In the genomic region with DNA sequence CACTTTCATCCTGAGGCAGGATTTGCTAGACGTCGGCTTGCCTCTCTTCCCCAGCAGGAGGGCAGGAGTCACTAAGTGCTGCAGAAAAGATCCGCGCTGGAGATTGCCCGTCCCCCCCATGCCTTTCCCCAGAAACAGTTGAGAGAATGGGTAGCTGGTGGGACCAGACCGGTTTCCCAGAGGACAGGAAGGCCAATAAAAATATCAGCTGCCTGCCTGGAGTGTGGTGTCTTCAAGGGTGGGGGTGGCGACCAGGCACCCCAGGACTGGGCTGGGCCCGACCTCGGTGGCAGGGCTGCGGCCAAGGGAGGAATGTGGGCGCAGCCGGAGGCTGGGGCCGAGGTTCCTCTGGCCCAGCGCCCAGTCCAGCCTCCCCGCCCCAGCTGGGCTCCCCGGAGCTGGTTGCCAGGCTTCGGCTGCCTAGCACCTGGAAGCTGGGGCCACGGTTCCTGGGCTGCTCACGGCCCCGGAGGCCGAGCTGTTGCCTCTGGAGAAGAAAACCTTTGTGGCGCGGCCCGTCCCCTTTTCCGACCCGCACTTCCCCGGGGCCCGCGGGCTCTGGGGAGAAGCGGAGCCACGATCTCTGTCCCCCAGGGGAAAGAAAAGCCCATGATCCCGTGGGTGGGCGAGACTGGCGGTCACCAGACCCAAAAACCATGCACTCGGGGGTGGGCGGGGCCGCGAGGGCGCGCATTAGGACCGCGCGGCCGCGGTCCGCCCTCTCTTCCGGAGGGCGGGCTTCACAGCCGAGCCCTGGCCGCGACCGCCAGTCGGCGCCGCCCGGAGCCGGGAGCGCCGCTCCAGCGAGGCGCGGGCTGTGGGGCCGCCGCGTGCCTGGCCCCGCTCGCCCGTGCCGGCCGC, we compare ENCODE assay signal across 8 cellular contexts. TPM values are rescaled to one million over a fixed set of nuclear protein-coding genes. Genes with fewer than 3 reads are reported as not detected.
A peak's percentile ranks its signal among the peaks of the same experiment; 100 is the strongest.
DNase-seq lines count a peak whose midpoint lies in the region; ATAC-seq and TF ChIP-seq lines count a peak whose summit lies in the region.

A gene with protein sequence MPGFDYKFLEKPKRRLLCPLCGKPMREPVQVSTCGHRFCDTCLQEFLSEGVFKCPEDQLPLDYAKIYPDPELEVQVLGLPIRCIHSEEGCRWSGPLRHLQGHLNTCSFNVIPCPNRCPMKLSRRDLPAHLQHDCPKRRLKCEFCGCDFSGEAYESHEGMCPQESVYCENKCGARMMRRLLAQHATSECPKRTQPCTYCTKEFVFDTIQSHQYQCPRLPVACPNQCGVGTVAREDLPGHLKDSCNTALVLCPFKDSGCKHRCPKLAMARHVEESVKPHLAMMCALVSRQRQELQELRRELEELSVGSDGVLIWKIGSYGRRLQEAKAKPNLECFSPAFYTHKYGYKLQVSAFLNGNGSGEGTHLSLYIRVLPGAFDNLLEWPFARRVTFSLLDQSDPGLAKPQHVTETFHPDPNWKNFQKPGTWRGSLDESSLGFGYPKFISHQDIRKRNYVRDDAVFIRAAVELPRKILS (plus strand): TSS at position 769 of the 861 bp plus-strand sequence. CDS start 102 bp downstream, outside the sequence.

- peak in 1 of 2 experiments; percentile 19; a peak in 1 of 4 replicates for TF ChIP-seq CTCF in GM23338 (conservative IDR thresholded peaks at IDR 0.05; ENCODE audit: low read depth in 2 of 2)
- TF ChIP-seq CTCF in LNCaP clone FGC (IDR thresholded peaks at IDR 0.05; ENCODE audit: control insufficient read depth, extremely low read depth, insufficient read depth): peak; percentile 42
- peak; percentile 51 for TF ChIP-seq CTCF in foreskin keratinocyte (conservative IDR thresholded peaks at IDR 0.05)
- peak; percentile 21 for TF ChIP-seq CTCF in neural crest cell (conservative IDR thresholded peaks at IDR 0.05)

- DNase-seq in EH (ENCODE audit: low read depth) (peak; percentile 96), GM23338 (ENCODE audit: low spot score) (peak; percentile 91), LNCaP clone FGC (ENCODE audit: low read depth) (peak; percentile 79), SHP77 treated with DMSO at 0.1 percent for 48 hours (lab: John Stamatoyannopoulos, UW) (peak; percentile 57), foreskin keratinocyte (peak in 1 of 2 donors; percentile 80), neural crest cell (ENCODE audit: low read depth, low spot score) (peak; percentile 69)
- DNase-seq in activated naive CD4-positive, alpha-beta T cell (lab: John Stamatoyannopoulos, UW): peak; percentile 30 to 68 (median 43)

- ATAC-seq in GM23338 (peak; percentile 45), foreskin keratinocyte (peak; percentile 52)

- peaks cover 8% of the 10 kb centered on the region; the same call in 1 of the 2 replicates for H4K20me1 ChIP-seq in GM23338 (replicated peaks; ENCODE audit: insufficient read depth)

- H3K27ac ChIP-seq in GM23338 (ENCODE audit: low read depth) (peak within 1 kb of the TSS; percentile 99), foreskin keratinocyte (peak within 1 kb of the TSS; percentile 94), temporal lobe (ENCODE audit: low read depth, low read length) (peak within 1 kb of the TSS; percentile 98)

- H3K4me3 Mint-ChIP-seq in GM23338 (peak within 1 kb of the TSS; percentile 91), neural crest cell (peak within 1 kb of the TSS; percentile 99)

- peak within 1 kb of the TSS; percentile 93 for H3K4me3 ChIP-seq in GM23338
- H3K4me3 ChIP-seq in LNCaP clone FGC (ENCODE audit: low read depth, low read length): peak within 1 kb of the TSS; percentile 89

- H3K27me3 ChIP-seq in GM23338 (ENCODE audit: insufficient read depth) (no peaks in the 10 kb centered on the region), foreskin keratinocyte (no peaks in the 10 kb centered on the region)

- peak within 1 kb of the TSS; percentile 96 for H3K4me2 ChIP-seq in GM23338

- no peak within 1 kb of the TSS for H2AFZ ChIP-seq in GM23338

- no peaks in the 10 kb centered on the region for H3K9me2 ChIP-seq in GM23338 (ENCODE audit: insufficient read depth)

- H3K4me1 ChIP-seq in GM23338 (ENCODE audit: insufficient read depth) (peaks cover 32% of the 10 kb centered on the region), foreskin keratinocyte (peaks cover 16% of the 10 kb centered on the region)

- H3K9me3 Mint-ChIP-seq in GM23338 (no peaks in the 10 kb centered on the region), neural crest cell (no peaks in the 10 kb centered on the region)

- peaks cover 10% of the 10 kb centered on the region; the same call in 1 of the 2 replicates for H3K36me3 ChIP-seq in GM23338 (ENCODE audit: insufficient read depth)

- H3K27me3 Mint-ChIP-seq in GM23338 (ENCODE audit: insufficient read depth, low read depth, poor library complexity): peaks cover 41% of the 10 kb centered on the region
- peaks cover 6% of the 10 kb centered on the region for H3K27me3 Mint-ChIP-seq in neural crest cell (ENCODE audit: low read depth)

- peaks cover 32% of the 10 kb centered on the region for H3K79me2 ChIP-seq in GM23338 (replicated peaks; ENCODE audit: insufficient read depth)

- H3F3A ChIP-seq in GM23338 (replicated peaks; ENCODE audit: low read depth): peaks cover 33% of the 10 kb centered on the region

- H3K4me1 Mint-ChIP-seq in GM23338 (peaks cover 31% of the 10 kb centered on the region), neural crest cell (peaks cover 26% of the 10 kb centered on the region)

- H3K27ac Mint-ChIP-seq in GM23338 (peak within 1 kb of the TSS; percentile 98), neural crest cell (ENCODE audit: unreplicated experiment) (peak within 1 kb of the TSS; percentile 98)

- H3K36me3 Mint-ChIP-seq in GM23338 (ENCODE audit: low read depth) (peaks cover 49% of the 10 kb centered on the region), neural crest cell (ENCODE audit: low read depth) (peaks cover 5% of the 10 kb centered on the region)

TF ChIP-seq in GM23338, 12 proteins besides CTCF, POLR2A, EP300 and RAD21:
- TF ChIP-seq CREB1 (CRISPR knock-in tag; IDR thresholded peaks at IDR 0.05; ENCODE audit: low read depth) (peak; percentile 19; the same call in 1 of the 2 replicates), POLR2AphosphoS5 (IDR thresholded peaks at IDR 0.05; ENCODE audit: low read depth) (peak; percentile 38)
- TF ChIP-seq, protein P1, sequence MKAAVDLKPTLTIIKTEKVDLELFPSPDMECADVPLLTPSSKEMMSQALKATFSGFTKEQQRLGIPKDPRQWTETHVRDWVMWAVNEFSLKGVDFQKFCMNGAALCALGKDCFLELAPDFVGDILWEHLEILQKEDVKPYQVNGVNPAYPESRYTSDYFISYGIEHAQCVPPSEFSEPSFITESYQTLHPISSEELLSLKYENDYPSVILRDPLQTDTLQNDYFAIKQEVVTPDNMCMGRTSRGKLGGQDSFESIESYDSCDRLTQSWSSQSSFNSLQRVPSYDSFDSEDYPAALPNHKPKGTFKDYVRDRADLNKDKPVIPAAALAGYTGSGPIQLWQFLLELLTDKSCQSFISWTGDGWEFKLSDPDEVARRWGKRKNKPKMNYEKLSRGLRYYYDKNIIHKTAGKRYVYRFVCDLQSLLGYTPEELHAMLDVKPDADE (IDR thresholded peaks at IDR 0.05): peak; percentile 43; the same call in 1 of the 2 replicates
- TF ChIP-seq, protein P2, sequence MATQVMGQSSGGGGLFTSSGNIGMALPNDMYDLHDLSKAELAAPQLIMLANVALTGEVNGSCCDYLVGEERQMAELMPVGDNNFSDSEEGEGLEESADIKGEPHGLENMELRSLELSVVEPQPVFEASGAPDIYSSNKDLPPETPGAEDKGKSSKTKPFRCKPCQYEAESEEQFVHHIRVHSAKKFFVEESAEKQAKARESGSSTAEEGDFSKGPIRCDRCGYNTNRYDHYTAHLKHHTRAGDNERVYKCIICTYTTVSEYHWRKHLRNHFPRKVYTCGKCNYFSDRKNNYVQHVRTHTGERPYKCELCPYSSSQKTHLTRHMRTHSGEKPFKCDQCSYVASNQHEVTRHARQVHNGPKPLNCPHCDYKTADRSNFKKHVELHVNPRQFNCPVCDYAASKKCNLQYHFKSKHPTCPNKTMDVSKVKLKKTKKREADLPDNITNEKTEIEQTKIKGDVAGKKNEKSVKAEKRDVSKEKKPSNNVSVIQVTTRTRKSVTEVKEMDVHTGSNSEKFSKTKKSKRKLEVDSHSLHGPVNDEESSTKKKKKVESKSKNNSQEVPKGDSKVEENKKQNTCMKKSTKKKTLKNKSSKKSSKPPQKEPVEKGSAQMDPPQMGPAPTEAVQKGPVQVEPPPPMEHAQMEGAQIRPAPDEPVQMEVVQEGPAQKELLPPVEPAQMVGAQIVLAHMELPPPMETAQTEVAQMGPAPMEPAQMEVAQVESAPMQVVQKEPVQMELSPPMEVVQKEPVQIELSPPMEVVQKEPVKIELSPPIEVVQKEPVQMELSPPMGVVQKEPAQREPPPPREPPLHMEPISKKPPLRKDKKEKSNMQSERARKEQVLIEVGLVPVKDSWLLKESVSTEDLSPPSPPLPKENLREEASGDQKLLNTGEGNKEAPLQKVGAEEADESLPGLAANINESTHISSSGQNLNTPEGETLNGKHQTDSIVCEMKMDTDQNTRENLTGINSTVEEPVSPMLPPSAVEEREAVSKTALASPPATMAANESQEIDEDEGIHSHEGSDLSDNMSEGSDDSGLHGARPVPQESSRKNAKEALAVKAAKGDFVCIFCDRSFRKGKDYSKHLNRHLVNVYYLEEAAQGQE (IDR thresholded peaks at IDR 0.05; ENCODE audit: unreplicated experiment): no peak

RNA-seq across cellular contexts. Expression of the gene that starts here (rescaled TPM):
- total RNA-seq in GM23338 (2014; rRNA removed; shearing (Covaris generic)): 117 and 152 TPM in 2 replicates
- polyA plus RNA-seq in GM23338 (2016; fragmentation: Nextera tagmentation; extraction: Ambion mirVana) (59.0 and 63.5 TPM in 2 replicates), foreskin keratinocyte (74.6 and 77.3 TPM in 2 replicates)
- total RNA-seq in foreskin keratinocyte (77.9 and 82.6 TPM in 2 replicates), neural crest cell (163 and 172 TPM in 2 replicates), temporal lobe (28.3 TPM)
